ENCODE assay signal across 9 cellular contexts in the genomic region with DNA sequence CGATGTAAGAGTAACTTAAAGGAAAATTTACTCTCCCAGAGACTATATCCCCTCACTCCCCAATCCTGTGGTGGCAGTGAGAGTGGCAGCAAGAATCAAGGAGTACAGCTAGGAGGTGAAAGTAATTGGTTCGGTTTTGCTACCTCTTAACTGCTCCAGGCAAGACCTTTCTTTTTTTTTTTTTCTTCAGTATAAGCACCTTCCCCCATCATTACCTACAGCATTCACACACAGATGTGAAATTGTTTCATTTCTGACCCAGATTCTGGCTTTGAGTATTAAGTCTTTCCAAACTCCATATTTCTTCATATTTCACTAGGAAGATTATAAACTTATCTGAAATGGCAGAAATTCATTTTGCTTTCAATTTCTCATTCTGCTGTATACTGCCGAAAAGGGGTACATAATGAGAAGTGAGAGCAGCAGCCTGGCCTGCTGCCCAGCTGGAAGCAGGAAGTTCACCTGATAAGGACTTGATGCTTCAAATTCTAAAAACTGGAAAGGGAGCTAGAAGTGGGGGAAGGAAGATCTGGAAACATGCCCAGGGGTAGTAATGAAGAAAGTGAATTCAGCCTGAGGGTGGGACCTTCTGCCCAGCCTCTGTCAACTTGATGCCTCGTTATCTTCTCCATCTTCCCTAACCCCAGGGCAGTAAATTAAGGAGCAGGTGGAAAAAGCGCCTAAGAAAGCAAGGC.
DNase-seq lines count a peak whose midpoint lies in the region; ATAC-seq, FAIRE-seq and TF ChIP-seq lines count a peak whose summit lies in the region.
"Had no signal": no experiment of that assay in that cellular context is flagged by ENCODE, and none has a peak within 500 bp of the region (broad histone marks: within the 10 kb centered on the region; RNA-seq: fewer than 3 reads in every experiment).

No MANE protein-coding gene starts in this region.

- H3K9me3 ChIP-seq in MM.1S (replicated peaks; ENCODE audit: insufficient read depth, low read length), result no peaks in the 10 kb centered on the region
- H3K9me3 ChIP-seq in adipocyte (ENCODE audit: control insufficient read depth, low read length), result no peaks in the 10 kb centered on the region
- no peaks in the 10 kb centered on the region for H3K9me3 ChIP-seq in naive thymus-derived CD4-positive, alpha-beta T cell (ENCODE audit: control insufficient read depth in 2 of 3, low read length in 3 of 3)

- no peak overlapping the region; the same call in 1 of the 2 replicates for H3K9ac ChIP-seq in MM.1S (ENCODE audit: low read length)
- H3K9ac ChIP-seq in adipocyte (ENCODE audit: low read length), result peak overlapping the region; percentile 20

- H3K36me3 Mint-ChIP-seq in naive thymus-derived CD4-positive, alpha-beta T cell, result peaks cover 3 to 53% (median 29%) of the 10 kb centered on the region in 5 donors

- intact Hi-C loops in naive thymus-derived CD4-positive, alpha-beta T cell (cut with micrococcal nuclease), result no loop called here
- intact Hi-C loops in posterior cingulate gyrus (cut with DNase I), result no loop called here

- H2AFZ ChIP-seq in MM.1S (ENCODE audit: low read length), result no peak overlapping the region
- H2AFZ ChIP-seq: PC-9 had no signal

- H3K36me3 ChIP-seq in MM.1S (replicated peaks; ENCODE audit: insufficient read depth, low read length), result no peaks in the 10 kb centered on the region
- H3K36me3 ChIP-seq in adipocyte (ENCODE audit: control insufficient read depth, insufficient read depth, low read length, severe bottlenecking), result peaks cover 69% of the 10 kb centered on the region
- H3K36me3 ChIP-seq in naive thymus-derived CD4-positive, alpha-beta T cell (ENCODE audit: control insufficient read depth in 2 of 3, insufficient read depth in 3 of 3, low read length in 3 of 3), result peaks cover 4 to 73% (median 10%) of the 10 kb centered on the region in 3 experiments

- H3K4me1 Mint-ChIP-seq in naive thymus-derived CD4-positive, alpha-beta T cell, result peaks cover 0 to 11% (median 4%) of the 10 kb centered on the region in 7 donors

- no peaks in the 10 kb centered on the region for H3K9me3 Mint-ChIP-seq in naive thymus-derived CD4-positive, alpha-beta T cell

- H3K27me3 ChIP-seq in MM.1S (replicated peaks; ENCODE audit: insufficient read depth, low read length) (no peaks in the 10 kb centered on the region), adipocyte (replicated peaks; ENCODE audit: control insufficient read depth, insufficient read depth, low read length) (no peaks in the 10 kb centered on the region)
- no peaks in the 10 kb centered on the region for H3K27me3 ChIP-seq in naive thymus-derived CD4-positive, alpha-beta T cell (ENCODE audit: control insufficient read depth in 2 of 2, insufficient read depth in 2 of 2, low read length in 2 of 2)

- FAIRE-seq in GM18507 (lab: Jason Lieb, UNC), result peak; percentile 78

- POLR2A ChIA-PET in naive thymus-derived CD4-positive, alpha-beta T cell (lab: Charles Lee), result interaction anchor here (0.7 kb wide), 1 partner anchor 329 kb away, joined by 6 read pairs; no protein-coding TSS in a partner anchor

- DNase-seq in GM18507 (ENCODE audit: extremely low spot score, insufficient read length, low read depth) (no peak), MM.1S (peak; percentile 25), adipocyte (ENCODE audit: low read depth) (no peak), posterior cingulate gyrus (no peak), foreskin fibroblast (no peak)
- no peak for DNase-seq in naive thymus-derived CD4-positive, alpha-beta T cell

- H3K4me1 ChIP-seq in MM.1S (ENCODE audit: low read length) (peaks cover 15% of the 10 kb centered on the region; the same call in 1 of the 2 replicates), adipocyte (ENCODE audit: control insufficient read depth, insufficient read depth, low read length) (peaks cover 4% of the 10 kb centered on the region)
- no peaks in the 10 kb centered on the region for H3K4me1 ChIP-seq in naive thymus-derived CD4-positive, alpha-beta T cell (ENCODE audit: control insufficient read depth in 2 of 2, insufficient read depth in 2 of 2, low read length in 2 of 2)

- H3K27me3 Mint-ChIP-seq in naive thymus-derived CD4-positive, alpha-beta T cell, result no peaks in the 10 kb centered on the region

- no peaks in the 10 kb centered on the region for H4K20me1 ChIP-seq in MM.1S (ENCODE audit: insufficient read depth, low read length)

- peak overlapping the region; percentile 22 for H3K4me3 ChIP-seq in MM.1S (ENCODE audit: low read length)
- H3K4me3 ChIP-seq in adipocyte (ENCODE audit: low read length), result no peak overlapping the region
- H3K4me3 ChIP-seq in naive thymus-derived CD4-positive, alpha-beta T cell (ENCODE audit: low read length), result no peak overlapping the region
- H3K4me3 ChIP-seq in foreskin fibroblast (ENCODE audit: low read depth in 1 of 2, low read length in 2 of 2), result no peak overlapping the region
- H3K4me3 ChIP-seq: PC-9 had no signal

- TF ChIP-seq CTCF in MM.1S (IDR thresholded peaks at IDR 0.05; ENCODE audit: low read length) (no peak), foreskin fibroblast (IDR thresholded peaks at IDR 0.05; ENCODE audit: low read depth, low read length) (no peak)

- peak overlapping the region; percentile 57; the same call in 1 of the 2 replicates for H3K4me2 ChIP-seq in MM.1S (ENCODE audit: low read depth, low read length)
- H3K4me2 ChIP-seq: PC-9 had no signal

- H3K9me2 ChIP-seq in MM.1S (replicated peaks; ENCODE audit: insufficient read depth, low read length), result no peaks in the 10 kb centered on the region

- H3K27ac Mint-ChIP-seq in naive thymus-derived CD4-positive, alpha-beta T cell, result peak overlapping the region in 6 of 9 donors; percentile 0 to 79 (median 26)

- CTCF ChIA-PET in naive thymus-derived CD4-positive, alpha-beta T cell (lab: Charles Lee), result no interaction called here

- peaks cover 9% of the 10 kb centered on the region; the same call in 1 of the 2 replicates for H3F3A ChIP-seq in MM.1S (ENCODE audit: insufficient read depth, low read length)

- ATAC-seq in naive thymus-derived CD4-positive, alpha-beta T cell, result no peak
- ATAC-seq in GM19452 (IDR thresholded peaks at IDR 0.05; ENCODE audit: unreplicated experiment), result no peak
- ATAC-seq in GM21526 (IDR thresholded peaks at IDR 0.05; ENCODE audit: low FRiP score, unreplicated experiment), result no peak

- no peaks in the 10 kb centered on the region for H3K79me2 ChIP-seq in MM.1S (ENCODE audit: low read length)

- H3K4me3 Mint-ChIP-seq in naive thymus-derived CD4-positive, alpha-beta T cell, result no peak overlapping the region

- H3K27ac ChIP-seq in MM.1S (ENCODE audit: low read length), result peak overlapping the region; percentile 15; the same call in 1 of the 2 replicates
- H3K27ac ChIP-seq in naive thymus-derived CD4-positive, alpha-beta T cell (ENCODE audit: low read depth, low read length), result no peak overlapping the region
- H3K27ac ChIP-seq: PC-9 had no signal
